Comparison of ENCODE assay signal across 34 cellular contexts in the genomic region with DNA sequence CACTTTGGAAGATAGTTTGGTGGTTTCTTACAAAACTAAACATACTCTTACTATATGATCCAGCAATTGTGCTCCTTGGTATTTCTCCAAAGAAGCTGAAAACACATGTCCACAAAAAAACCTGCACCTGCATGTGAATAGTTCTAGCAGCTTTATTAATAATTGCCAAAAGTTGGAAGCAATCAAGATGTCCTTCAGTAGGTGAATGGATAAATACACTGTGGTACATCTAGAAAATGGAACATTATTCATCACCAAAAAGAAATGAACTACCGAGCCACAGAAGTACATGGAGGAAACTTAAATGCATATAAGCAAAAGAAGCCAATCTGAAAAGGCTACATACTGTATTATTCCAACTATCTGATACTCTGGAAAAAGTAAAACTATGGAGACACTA.
"Had no signal": no experiment of that assay in that cellular context is flagged by ENCODE, and none has a peak within 500 bp of the region (broad histone marks: within the 10 kb centered on the region; RNA-seq: fewer than 3 reads in every experiment).

No MANE protein-coding gene starts in this region.

- H3K9me3 ChIP-seq: MG63 had no signal

- H3K36me3 ChIP-seq: MG63 had no signal

- H3K4me2 ChIP-seq: KMS-11 had no signal

- H3K4me3 ChIP-seq: MG63 had no signal

- H3K27me3 ChIP-seq: MG63 had no signal

- H3K27ac ChIP-seq: KMS-11 had no signal

- H3K9ac ChIP-seq: KMS-11 had no signal

- DNase-seq: Karpas-422, Kasumi-1, MG63, MM.1S, MV-4-11, NCI-H1048, NCI-H1092, NCI-H1092 treated with DMSO at 0.1 percent for 48 hours, NCI-H1105, NCI-H1105 treated with DMSO at 0.1 percent for 48 hours, NCI-H1417, NCI-H1417 treated with DMSO at 0.1 percent for 48 hours, NCI-H1436, NCI-H1436 treated with DMSO at 0.1 percent for 48 hours, NCI-H146, NCI-H1694, NCI-H1694 treated with DMSO at 0.1 percent for 48 hours, NCI-H187, NCI-H187 treated with DMSO at 0.1 percent for 48 hours, NCI-H1930, NCI-H2029, NCI-H2029 treated with DMSO at 0.1 percent for 48 hours, NCI-H2081, NCI-H2081 treated with DMSO at 0.1 percent for 48 hours, NCI-H2107, NCI-H2171, NCI-H2171 treated with DMSO at 0.1 percent for 48 hours, NCI-H2227 treated with DMSO at 0.1 percent for 48 hours, NCI-H226, NCI-H345, NCI-H446, NCI-H446 treated with DMSO at 0.1 percent for 48 hours, NCI-H510A had no signal
